ENCODE assay signal across 28 cellular contexts in genomic region chr4:41747230-41748055, GRCh38. TPM values are rescaled to one million over a fixed set of nuclear protein-coding genes. Genes with fewer than 3 reads are reported as not detected.
DNase-seq lines count a peak whose midpoint lies in the region; ATAC-seq and TF ChIP-seq lines count a peak whose summit lies in the region.
"Had no signal": no experiment of that assay in that cellular context is flagged by ENCODE, and none has a peak within 500 bp of the region (broad histone marks: within the 10 kb centered on the region; RNA-seq: fewer than 3 reads in every experiment).

No MANE protein-coding gene starts in this region.

- no peak for TF ChIP-seq POLR2A in esophagus muscularis mucosa (IDR thresholded peaks at IDR 0.05; ENCODE audit: low read depth)

- H3K9me3 Mint-ChIP-seq in GM23338 (peaks cover 13% of the 10 kb centered on the region; the same call in 2 of the 3 replicates), neural progenitor cell (peaks cover 15% of the 10 kb centered on the region)
- H3K9me3 Mint-ChIP-seq: activated naive CD4-positive, alpha-beta T cell treated with anti-CD3 and anti-CD28 coated beads, Interleukin-2, amount 50 U/mL, for 24 hours; dendritic cell treated with granulocyte-macrophage colony-stimulating factor and Interleukin-4, amounts not matched to agents 40 ng/mL and 50 ng/mL, for 4 days had no signal

- TF ChIP-seq EP300 in SK-N-SH (IDR thresholded peaks at IDR 0.05; ENCODE audit: borderline replicate concordance in 1 of 2, low read depth in 1 of 2, low read length in 1 of 2) (no peak), esophagus muscularis mucosa (IDR thresholded peaks at IDR 0.05) (no peak)

- H3K4me3 Mint-ChIP-seq in GM23338 (peak overlapping the region; percentile 62), neural progenitor cell (peak overlapping the region; percentile 21)
- H3K4me3 Mint-ChIP-seq: activated naive CD4-positive, alpha-beta T cell treated with anti-CD3 and anti-CD28 coated beads, Interleukin-2, amount 50 U/mL, for 24 hours; dendritic cell treated with granulocyte-macrophage colony-stimulating factor and Interleukin-4, amounts not matched to agents 40 ng/mL and 50 ng/mL, for 4 days; naive thymus-derived CD4-positive, alpha-beta T cell had no signal

- DNase-seq in SK-N-SH (peak; percentile 51), GM23338 (ENCODE audit: low spot score) (peak; percentile 56), esophagus muscularis mucosa (ENCODE audit: extremely low spot score) (peak; percentile 88), neural progenitor cell (ENCODE audit: low spot score) (peak; percentile 48), NCI-H146 (lab: John Stamatoyannopoulos, UW) (no peak), SW480 (ENCODE audit: low spot score) (no peak)
- DNase-seq: body of pancreas; Calu3; GDM1; Kasumi-1; naive thymus-derived CD4-positive, alpha-beta T cell; NCI-H1092 treated with DMSO at 0.1 percent for 48 hours; NCI-H69; OCI-M1; psoas muscle; SHP77 treated with DMSO at 0.1 percent for 48 hours; spleen had no signal

- no peak for TF ChIP-seq RAD21 in SK-N-SH (IDR thresholded peaks at IDR 0.05; ENCODE audit: low read length)

- ATAC-seq in SK-N-SH treated with all-trans-retinoic acid at 6 μM for 48 hours (no peak), GM23338 (peak; percentile 2), esophagus mucosa (no peak)
- ATAC-seq: body of pancreas; GM12878; naive thymus-derived CD4-positive, alpha-beta T cell; psoas muscle had no signal

- H3K27me3 Mint-ChIP-seq in GM23338 (ENCODE audit: insufficient read depth, low read depth, poor library complexity) (peaks cover 97% of the 10 kb centered on the region), neural progenitor cell (ENCODE audit: insufficient read depth, low read depth) (peaks cover 94% of the 10 kb centered on the region)

- H3K9me2 ChIP-seq in SK-N-SH (no peaks in the 10 kb centered on the region), GM23338 (ENCODE audit: insufficient read depth) (no peaks in the 10 kb centered on the region)

- TF ChIP-seq CTCF in SK-N-SH (IDR thresholded peaks at IDR 0.05): no peak
- no peak for TF ChIP-seq CTCF in GM23338 (conservative IDR thresholded peaks at IDR 0.05; ENCODE audit: low read depth in 2 of 2)
- TF ChIP-seq CTCF in esophagus muscularis mucosa (IDR thresholded peaks at IDR 0.05): no peak
- TF ChIP-seq CTCF in neural progenitor cell (IDR thresholded peaks at IDR 0.05): no peak

- CTCF ChIA-PET in SK-N-SH (lab: Yijun Ruan, JAX): interaction anchor here (0.7 to 4.5 kb wide), 17 partner anchors 27 to 468 kb away, joined by 3 to 35 read pairs (median 6); no protein-coding TSS in a partner anchor

- peaks cover 0 to 20% of the 10 kb centered on the region in 2 experiments; a peak in 2 of 4 replicates for H3K4me1 ChIP-seq in SK-N-SH (ENCODE audit: control insufficient read depth in 1 of 2, insufficient read depth in 2 of 2, low read depth in 1 of 2, low read length in 1 of 2)
- peaks cover 73% of the 10 kb centered on the region for H3K4me1 ChIP-seq in GM23338 (ENCODE audit: insufficient read depth)
- peaks cover 0 to 39% (median 21%) of the 10 kb centered on the region in 4 donors for H3K4me1 ChIP-seq in esophagus muscularis mucosa
- H3K4me1 ChIP-seq in neural progenitor cell: peaks cover 40% of the 10 kb centered on the region
- H3K4me1 ChIP-seq: psoas muscle had no signal

- H2AFZ ChIP-seq in SK-N-SH (ENCODE audit: low read depth) (no peak overlapping the region), GM23338 (peak overlapping the region; percentile 32; the same call in 1 of the 2 replicates), neural progenitor cell (replicated peaks) (no peak overlapping the region)

- H3K27me3 ChIP-seq in SK-N-SH (ENCODE audit: insufficient read depth) (peaks cover 81% of the 10 kb centered on the region), GM23338 (ENCODE audit: insufficient read depth) (peaks cover 100% of the 10 kb centered on the region), esophagus muscularis mucosa (peaks cover 0 to 97% (median 54%) of the 10 kb centered on the region in 4 donors), neural progenitor cell (peaks cover 100% of the 10 kb centered on the region)

- peak overlapping the region in 1 of 2 experiments; percentile 56; a peak in 2 of 4 replicates for H3K4me3 ChIP-seq in SK-N-SH (ENCODE audit: low read depth in 2 of 2, low read length in 1 of 2)
- H3K4me3 ChIP-seq in GM23338: peak overlapping the region; percentile 46
- peak overlapping the region in 1 of 4 donors; percentile 7 for H3K4me3 ChIP-seq in esophagus muscularis mucosa
- H3K4me3 ChIP-seq in neural progenitor cell: no peak overlapping the region
- H3K4me3 ChIP-seq: body of pancreas, GM12878, psoas muscle had no signal

- POLR2A ChIA-PET in SK-N-SH (lab: Yijun Ruan, JAX): interaction anchor here (0.6 to 6.3 kb wide), 12 partner anchors 10 to 188 kb away, joined by 3 to 461 read pairs (median 8); partner anchors contain the start of gene TMEM33

- H3K9ac ChIP-seq in SK-N-SH (no peak overlapping the region), neural progenitor cell (no peak overlapping the region)

- H3K9me3 ChIP-seq in SK-N-SH (no peaks in the 10 kb centered on the region), esophagus muscularis mucosa (peaks cover 0 to 4% (median 4%) of the 10 kb centered on the region in 4 donors), neural progenitor cell (ENCODE audit: low read depth) (peaks cover 6% of the 10 kb centered on the region)
- H3K9me3 ChIP-seq: body of pancreas, psoas muscle had no signal

- H4K20me1 ChIP-seq in SK-N-SH (ENCODE audit: insufficient read depth) (no peaks in the 10 kb centered on the region), GM23338 (replicated peaks; ENCODE audit: insufficient read depth) (peaks cover 38% of the 10 kb centered on the region), neural progenitor cell (ENCODE audit: low read depth) (peaks cover 66% of the 10 kb centered on the region)

- intact Hi-C loops in esophagus muscularis mucosa (cut with DNase I): no loop called here

- H3K36me3 Mint-ChIP-seq in GM23338 (ENCODE audit: low read depth): no peaks in the 10 kb centered on the region; the same call in 2 of the 3 replicates
- H3K36me3 Mint-ChIP-seq in neural progenitor cell: no peaks in the 10 kb centered on the region
- H3K36me3 Mint-ChIP-seq: activated naive CD4-positive, alpha-beta T cell treated with anti-CD3 and anti-CD28 coated beads, Interleukin-2, amount 50 U/mL, for 24 hours had no signal

- H3K27ac Mint-ChIP-seq in GM23338 (no peak overlapping the region), neural progenitor cell (no peak overlapping the region)
- H3K27ac Mint-ChIP-seq: activated naive CD4-positive, alpha-beta T cell treated with anti-CD3 and anti-CD28 coated beads, Interleukin-2, amount 50 U/mL, for 24 hours; dendritic cell treated with granulocyte-macrophage colony-stimulating factor and Interleukin-4, amounts not matched to agents 40 ng/mL and 50 ng/mL, for 4 days; naive thymus-derived CD4-positive, alpha-beta T cell had no signal

- H3K27ac ChIP-seq in SK-N-SH (ENCODE audit: low read depth in 2 of 2, low read length in 1 of 2): peak overlapping the region in 1 of 2 experiments; percentile 100; a peak in 2 of 4 replicates
- no peak overlapping the region for H3K27ac ChIP-seq in GM23338 (ENCODE audit: low read depth)
- no peak overlapping the region for H3K27ac ChIP-seq in esophagus muscularis mucosa (replicated peaks in 1 of 4)
- H3K27ac ChIP-seq in neural progenitor cell: no peak overlapping the region
- H3K27ac ChIP-seq: body of pancreas, epithelial cell of prostate, psoas muscle, spleen had no signal

- H3K4me1 Mint-ChIP-seq in GM23338: peaks cover 55% of the 10 kb centered on the region
- H3K4me1 Mint-ChIP-seq in neural progenitor cell: peaks cover 44% of the 10 kb centered on the region

- 6% methylated on average over 42 of the region's 49 CpGs for WGBS in SK-N-SH (ENCODE audit: low lambda C conversion rate)
- WGBS in esophagus muscularis mucosa: 6% methylated on average over 33 of the region's 49 CpGs

- H3K79me2 ChIP-seq in SK-N-SH (ENCODE audit: insufficient read depth): no peaks in the 10 kb centered on the region
- no peaks in the 10 kb centered on the region for H3K79me2 ChIP-seq in GM23338 (replicated peaks; ENCODE audit: insufficient read depth)
- no peaks in the 10 kb centered on the region for H3K79me2 ChIP-seq in neural progenitor cell (ENCODE audit: low read depth)

- H3F3A ChIP-seq in SK-N-SH (replicated peaks; ENCODE audit: insufficient read depth) (no peaks in the 10 kb centered on the region), GM23338 (replicated peaks; ENCODE audit: low read depth) (peaks cover 30% of the 10 kb centered on the region), neural progenitor cell (ENCODE audit: low read depth) (peaks cover 51% of the 10 kb centered on the region)

- H3K4me2 ChIP-seq in SK-N-SH (no peak overlapping the region), GM23338 (peak overlapping the region; percentile 72), neural progenitor cell (no peak overlapping the region)

- peaks cover 0 to 4% of the 10 kb centered on the region in 2 experiments for H3K36me3 ChIP-seq in SK-N-SH (replicated peaks in 1 of 2; ENCODE audit: control insufficient read depth in 1 of 2, insufficient read depth in 2 of 2, low read length in 1 of 2)
- H3K36me3 ChIP-seq in GM23338 (ENCODE audit: insufficient read depth): no peaks in the 10 kb centered on the region
- H3K36me3 ChIP-seq in esophagus muscularis mucosa: no peaks in the 10 kb centered on the region
- H3K36me3 ChIP-seq in neural progenitor cell: no peaks in the 10 kb centered on the region
- H3K36me3 ChIP-seq: spleen had no signal

TF ChIP-seq in SK-N-SH, 30 proteins besides CTCF, POLR2A, EP300 and RAD21:
- no peak for TF ChIP-seq ELF1 (IDR thresholded peaks at IDR 0.05)
- no peak for TF ChIP-seq FOSL2 (IDR thresholded peaks at IDR 0.05; ENCODE audit: borderline replicate concordance, low read depth)

TF ChIP-seq in GM23338, 12 proteins besides CTCF, POLR2A, EP300 and RAD21 (continues in another document):
- peak; percentile 95 for TF ChIP-seq EZH2 (IDR thresholded peaks at IDR 0.05; ENCODE audit: low read depth, unreplicated experiment)

RNA-seq across cellular contexts. Expression of gene PHOX2B, which starts 1.1 kb away (rescaled TPM):
- 0.95 and 2.2 TPM in 2 replicates for polyA plus RNA-seq in SK-N-SH (2012; rRNA removed)
- 2.2 and 4.3 TPM in 2 replicates for polyA plus RNA-seq in SK-N-SH (2012; cell fraction: cytosol; rRNA removed)
- polyA plus RNA-seq in SK-N-SH (2012; cell fraction: nucleus; rRNA removed): 0.93 and 2.3 TPM in 2 replicates
- total RNA-seq in GM23338 (2014; rRNA removed; shearing (Covaris generic)): not detected in 2 replicates
- polyA plus RNA-seq in GM23338 (2016; fragmentation: Nextera tagmentation; extraction: Ambion mirVana): not detected in 2 replicates
- total RNA-seq in esophagus muscularis mucosa: 1 to 10 TPM in 1 of 4 donors, under 1 TPM in 2, not detected in 1; 0.19 to 3.0 (median 0.66) TPM
- total RNA-seq in neural progenitor cell (ENCODE audit: low replicate concordance): not detected in 2 replicates
- total RNA-seq in esophagus mucosa: not detected
- total RNA-seq: A172; body of pancreas; Calu3; glomerular endothelial cell; GM12878; naive thymus-derived CD4-positive, alpha-beta T cell; psoas muscle; spleen; T-helper 2 cell treated with Interferon-gamma antibody and Interleukin-4, amounts not matched to agents 100 ng/mL and 5 ng/mL, for 36 hours; temporal lobe had no signal
- polyA plus RNA-seq: BJ; GM12878; naive thymus-derived CD4-positive, alpha-beta T cell had no signal

Comparison
In these comparisons a context has a peak if more than half of its experiments do, and no peak if none do; other contexts are left out.
1. DNase-seq: peak in SK-N-SH (single experiment), GM23338 (single experiment), esophagus muscularis mucosa (single experiment) and neural progenitor cell (single experiment); none in NCI-H146 (single experiment) and SW480 (single experiment).